ENCODE assay signal across 1 cellular context in genomic region chr1:174701565-174701964, GRCh38.
TF ChIP-seq lines count a peak whose summit lies in the region.

No MANE protein-coding gene starts in this region.

TF ChIP-seq in K562, 482 proteins besides CTCF, POLR2A, EP300 and RAD21:
- 0 out of 2 replicates have a peak, but pooled peaks have one; percentile 24 for TF ChIP-seq MAFG (tag; conservative IDR thresholded peaks at IDR 0.05)
- 0 out of 2 replicates have a peak, but pooled peaks have one; percentile 22 for TF ChIP-seq SMARCA4 (IDR thresholded peaks at IDR 0.05)
- TF ChIP-seq THRAP3 (IDR thresholded peaks at IDR 0.05; ENCODE audit: borderline replicate concordance), result no peak
- TF ChIP-seq PHTF2 (CRISPR knock-in tag; IDR thresholded peaks at IDR 0.05), result no peak
- TF ChIP-seq NFE2 (IDR thresholded peaks at IDR 0.05; ENCODE audit: low read depth), result peak; percentile 27; the same call in 1 of the 2 replicates
- TF ChIP-seq ZNF384 (IDR thresholded peaks at IDR 0.05; ENCODE audit: low read depth, low read length), result peak; percentile 80
- no peak for TF ChIP-seq FOXJ3 (CRISPR knock-in tag; IDR thresholded peaks at IDR 0.05)
- 0 out of 2 replicates have a peak, but pooled peaks have one; percentile 28 for TF ChIP-seq DPF2 (IDR thresholded peaks at IDR 0.05)
